Comparison of ENCODE assay signal across 8 cellular contexts in the genomic region with DNA sequence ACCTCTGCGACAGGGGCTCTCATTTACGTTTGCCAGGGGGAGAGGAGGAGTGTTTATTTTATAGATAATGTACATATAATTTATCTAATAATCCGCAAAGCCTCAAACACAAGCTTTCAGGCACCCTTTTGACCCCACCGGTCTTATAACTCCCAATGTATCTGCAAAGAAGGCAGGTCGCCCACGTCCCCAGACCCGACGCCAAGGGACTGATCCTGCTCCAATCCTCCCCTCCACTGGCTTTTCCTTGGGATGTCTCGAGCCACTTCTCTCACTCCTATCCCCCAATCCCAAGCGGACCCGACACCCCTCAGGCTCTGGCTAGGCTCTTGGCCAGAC. TPM values are rescaled to one million over a fixed set of nuclear protein-coding genes. Genes with fewer than 3 reads are reported as not detected.
A peak's percentile ranks its signal among the peaks of the same experiment; 100 is the strongest.
DNase-seq lines count a peak whose midpoint lies in the region; ATAC-seq, FAIRE-seq and TF ChIP-seq lines count a peak whose summit lies in the region.

No MANE protein-coding gene starts in this region.

- H3K36me3 ChIP-seq in GM12878 (ENCODE audit: control insufficient read depth in 2 of 2, insufficient read depth in 2 of 2, low read length in 1 of 2) = no peaks in the 10 kb centered on the region; a peak in 1 of 4 replicates

- POLR2A ChIA-PET in GM12878 (lab: Charles Lee) = interaction anchor here (1.3 to 2.3 kb wide), 3 partner anchors 10 to 301 kb away, joined by 3 to 6 read pairs (median 4); no protein-coding TSS in a partner anchor

- no peaks in the 10 kb centered on the region for H3K9me3 ChIP-seq in GM12878 (replicated peaks; ENCODE audit: control insufficient read depth, insufficient read depth, low read length)

- H3K4me2 ChIP-seq in GM12878 (ENCODE audit: control insufficient read depth, insufficient read depth) = peak overlapping the region; percentile 77

- in situ Hi-C loops in GM12878 (cut with MboI) = no loop called here

- no peaks in the 10 kb centered on the region for H3K27me3 ChIP-seq in GM12878 (replicated peaks in 1 of 2; ENCODE audit: control insufficient read depth in 2 of 2, insufficient read depth in 2 of 2, low read length in 1 of 2)

- no peaks in the 10 kb centered on the region for H4K20me1 ChIP-seq in GM12878 (ENCODE audit: control insufficient read depth, insufficient read depth)

- TF ChIP-seq CTCF in GM12865 (IDR thresholded peaks at IDR 0.05; ENCODE audit: insufficient read depth, low read depth, low read length, missing control alignments) (no peak), GM12878 (IDR thresholded peaks at IDR 0.05 in 2 of 3, conservative IDR thresholded peaks at IDR 0.05 in 1 of 3; ENCODE audit: control insufficient read depth in 2 of 3, extremely low read depth in 1 of 3, insufficient read depth in 1 of 3, low read depth in 3 of 3, low read length in 3 of 3) (no peak)

- FAIRE-seq in GM12878 (lab: Jason Lieb, UNC) = no peak

- H3K36me3 Mint-ChIP-seq in memory B cell = peaks cover 8% of the 10 kb centered on the region

- DNase-seq in GM12865 (ENCODE audit: low read depth) (no peak), GM12878 (ENCODE audit: low read depth, low spot score) (no peak), memory B cell (ENCODE audit: low spot score in 2 of 2) (no peak), T-helper 9 cell (no peak)
- no peak for DNase-seq in stimulated activated CD4-positive, alpha-beta T cell treated with anti-CD3 and anti-CD28 coated beads, Interleukin-2, amount 100 ng/mL, for 24 hours
- no peak for DNase-seq in stimulated activated CD4-positive, alpha-beta T cell treated with anti-CD3 and anti-CD28 coated beads, Interleukin-2, amount 100 ng/mL, for 48 hours

- SMC1A ChIA-PET in GM12878 (lab: Charles Lee; ENCODE audit: uncharacterized antibody, unreplicated experiment) = interaction anchor here (0.6 to 1.7 kb wide), 5 partner anchors 8 to 545 kb away, joined by 3 to 7 read pairs (median 4); partner anchors contain the start of gene SELENOK

- TF ChIP-seq POLR2A in GM12878 (IDR thresholded peaks at IDR 0.05; ENCODE audit: low read depth, low read length) = no peak

- H3K27me3 Mint-ChIP-seq in memory B cell = no peaks in the 10 kb centered on the region

- TF ChIP-seq RAD21 in GM12878 (IDR thresholded peaks at IDR 0.05; ENCODE audit: insufficient read depth, low read depth, low read length) = no peak

- H3K9me3 Mint-ChIP-seq in memory B cell = no peaks in the 10 kb centered on the region

- no peaks in the 10 kb centered on the region for H3K4me1 ChIP-seq in GM12878 (ENCODE audit: control insufficient read depth, insufficient read depth, low read length)

- intact Hi-C loops in GM12878 (cut with micrococcal nuclease; ENCODE audit: unreplicated experiment) = no loop called here

- no peak for TF ChIP-seq EP300 in GM12878 (IDR thresholded peaks at IDR 0.05; ENCODE audit: borderline replicate concordance in 1 of 2, control insufficient read depth in 1 of 2, low read depth in 2 of 2, low read length in 2 of 2)

- CTCF ChIA-PET in GM12878 (lab: Yijun Ruan, JAX) = interaction anchor here (0.5 to 2.7 kb wide), 6 partner anchors 11 to 204 kb away, joined by 3 to 6 read pairs (median 4); no protein-coding TSS in a partner anchor

- H3K4me3 ChIP-seq in GM12865 (ENCODE audit: low read depth, low read length) (peak overlapping the region; percentile 93), GM12878 (peak overlapping the region; percentile 99)

- 1% methylated on average over 11 of the region's 11 CpGs for WGBS in GM12878 (ENCODE audit: insufficient coverage, insufficient replicate concordance, low lambda C conversion rate, missing lambda C conversion rate)

- no TSS peak for BruUV-seq in GM12878 (replicated peaks; lab: Mats Ljungman, UMichigan)

- peaks cover 37% of the 10 kb centered on the region for H3K79me2 ChIP-seq in GM12878 (ENCODE audit: control insufficient read depth, insufficient read depth, low read length)

- H3K27ac ChIP-seq in GM12878 (ENCODE audit: control insufficient read depth, insufficient read depth) = peak overlapping the region; percentile 94

- H3K4me1 Mint-ChIP-seq in memory B cell = peaks cover 11% of the 10 kb centered on the region

- RAD21 ChIA-PET in GM12878 (lab: Charles Lee; ENCODE audit: unreplicated experiment) = no interaction called here

- H3K9ac ChIP-seq in GM12878 (ENCODE audit: control insufficient read depth, insufficient read depth, low read length) = peak overlapping the region; percentile 97

- peak; percentile 2 for ATAC-seq in HG03521 (IDR thresholded peaks at IDR 0.05; ENCODE audit: unreplicated experiment)
- peak; percentile 18 for ATAC-seq in GM12878
- ATAC-seq in memory B cell (ENCODE audit: low read depth) = no peak
- ATAC-seq in GM18498 (IDR thresholded peaks at IDR 0.05; ENCODE audit: unreplicated experiment) = no peak

- peak overlapping the region; percentile 99 for H3K27ac Mint-ChIP-seq in memory B cell

- H2AFZ ChIP-seq in GM12878 (ENCODE audit: control insufficient read depth, low read depth, low read length) = peak overlapping the region; percentile 97

- peak overlapping the region; percentile 99 for H3K4me3 Mint-ChIP-seq in memory B cell

TF ChIP-seq in GM12878, 131 proteins besides CTCF, POLR2A, EP300 and RAD21:
- TF ChIP-seq EGR1 (IDR thresholded peaks at IDR 0.05; ENCODE audit: borderline replicate concordance in 1 of 2, low read depth in 2 of 2, low read length in 2 of 2) (peak in 1 of 2 experiments; percentile 23; a peak in 1 of 3 replicates), SMC3 (IDR thresholded peaks at IDR 0.05; ENCODE audit: borderline replicate concordance, low read length) (no peak), IKZF2 (IDR thresholded peaks at IDR 0.05) (no peak), ESRRA (IDR thresholded peaks at IDR 0.05; ENCODE audit: low read length) (no peak), TCF7 (IDR thresholded peaks at IDR 0.05; ENCODE audit: borderline replicate concordance) (no peak), SIN3A (IDR thresholded peaks at IDR 0.05; ENCODE audit: low read depth, low read length) (peak; percentile 13; the same call in 1 of the 2 replicates), SREBF2 (IDR thresholded peaks at IDR 0.05; ENCODE audit: low read length) (no peak), ZBED1 (IDR thresholded peaks at IDR 0.05; ENCODE audit: borderline replicate concordance) (no peak)

RNA-seq across cellular contexts. Expression of gene DCP1A, which starts 0.5 kb away (rescaled TPM):
- total RNA-seq in GM12878 (2013; cell fraction: nucleolus; rRNA removed) = 44.2 and 46.0 TPM in 2 replicates
- total RNA-seq in GM12878 (2014; rRNA removed) (12.5 and 12.7 TPM in 2 replicates), GM12878 (2014; rRNA removed; fragmentation: Illumina TruSeq; extraction: Trizol) (12.3 and 14.5 TPM in 2 replicates), GM12878 (2021) (15.2 and 18.9 TPM in 2 replicates)
- polyA plus RNA-seq in GM12878 (2011; ENCODE audit: low read depth) = 10.8 TPM
- polyA plus RNA-seq in GM12878 (2011; rRNA removed) (28.1 and 31.9 TPM in 2 replicates), GM12878 (2014; fragmentation: Illumina TruSeq; extraction: Trizol) (15.9 and 16.1 TPM in 2 replicates), GM12878 (2014; fragmentation: Nextera tagmentation; extraction: Ambion mirVana) (10 to 100 TPM; 16.6 to 25.8 TPM), GM12878 (2014; rRNA removed) (11.1 and 13.6 TPM in 2 replicates), GM12878 (2016; fragmentation: Nextera tagmentation; extraction: Ambion mirVana) (10 to 100 TPM; 33.1 to 34.6 TPM)
- polyA plus RNA-seq in GM12878 (2011; cell fraction: cytosol; rRNA removed) = 26.0 and 29.0 TPM in 2 replicates
- polyA plus RNA-seq in GM12878 (2011; cell fraction: nucleus; rRNA removed) = 16.9 and 21.1 TPM in 2 replicates
- 10.0 and 12.5 TPM in 2 replicates for polyA plus RNA-seq in GM12878 (2012)
- 60.1 and 66.9 TPM in 2 replicates for polyA minus RNA-seq in GM12878 (2011; rRNA and poly(A)+ RNA removed)
- polyA minus RNA-seq in GM12878 (2011; cell fraction: cytosol; rRNA and poly(A)+ RNA removed) = 10.6 and 14.2 TPM in 2 replicates
- 42.9 and 56.6 TPM in 2 replicates for polyA minus RNA-seq in GM12878 (2011; cell fraction: nucleus; rRNA and poly(A)+ RNA removed)

Comparison
In these comparisons a context has a peak if more than half of its experiments do, and no peak if none do; other contexts are left out.
1. ATAC-seq: peak in HG03521 (single experiment) and GM12878 (single experiment); none in memory B cell (single experiment) and GM18498 (single experiment).